Comparison of ENCODE assay signal across 28 cellular contexts in genomic region chr6:145947108-145947507, GRCh38.
"Had no signal": no experiment of that assay in that cellular context is flagged by ENCODE, and none has a peak within 500 bp of the region (broad histone marks: within the 10 kb centered on the region; RNA-seq: fewer than 3 reads in every experiment).

No MANE protein-coding gene starts in this region.

- H3K27me3 ChIP-seq: neural progenitor cell, ovary, spleen, stomach, thyroid gland, tibial nerve, upper lobe of left lung, vagina had no signal

- ATAC-seq: naive thymus-derived CD8-positive, alpha-beta T cell; natural killer cell treated with Interleukin-12 subunit alpha and Interleukin-12 subunit beta and Interleukin-15 and Interleukin-18, amount 100 ng/mL, for 72 hours; psoas muscle; right cardiac atrium; sciatic nerve; stimulated activated memory B cell treated with anti-CD40 and anti-IgM and Interleukin-4, amounts not matched to agents 10 μg/mL and 1 μg/mL and 100 μg/mL, for 72 hours had no signal

- FAIRE-seq: urothelium cell line had no signal

- H3K9me3 ChIP-seq: ovary, psoas muscle, stomach, thoracic aorta, thyroid gland, tibial nerve, upper lobe of left lung, vagina had no signal

- H2AFZ ChIP-seq: neural progenitor cell, parathyroid adenoma had no signal

- H3K27ac ChIP-seq: neural progenitor cell, ovary, parathyroid adenoma, psoas muscle, skin epidermis, spleen, stomach, thoracic aorta, thyroid gland, tibial nerve, upper lobe of left lung, vagina had no signal

- H3K4me1 ChIP-seq: neural progenitor cell, parathyroid adenoma, psoas muscle, spleen, thyroid gland, tibial nerve, upper lobe of left lung, vagina had no signal

- H3K4me3 ChIP-seq: neural progenitor cell, ovary, psoas muscle, skin epidermis, smooth muscle cell, spleen, stomach, thoracic aorta, thyroid gland, tibial nerve, upper lobe of left lung, vagina had no signal

- H3K36me3 ChIP-seq: ovary had no signal

- DNase-seq: naive thymus-derived CD8-positive, alpha-beta T cell; occipital lobe; ovary; posterior cingulate gyrus; psoas muscle; right cardiac atrium; spleen; stimulated activated CD4-positive, alpha-beta T cell treated with anti-CD3 and anti-CD28 coated beads, Interleukin-12 subunit alpha, Interleukin-12 subunit beta, amount 100 ng/mL, for 4 hours; stimulated activated CD4-positive, alpha-beta T cell treated with anti-CD3 and anti-CD28 coated beads, Interleukin-1b, Interleukin-23, amount 100 ng/mL, for 48 hours; stimulated activated CD4-positive, alpha-beta T cell treated with anti-CD3 and anti-CD28 coated beads, Interleukin-4, amount 100 ng/mL, for 1 hour; stimulated activated CD4-positive, alpha-beta T cell treated with anti-CD3 and anti-CD28 coated beads, Interleukin-4, amount 100 ng/mL, for 4 hours; stimulated activated CD8-positive, alpha-beta memory T cell treated with anti-CD3 and anti-CD28 coated beads, Interleukin-4, amount 100 ng/mL, for 48 hours; stimulated activated naive CD4-positive, alpha-beta T cell treated with Interleukin-2 at 50 U/mL for 16 hours; stomach; thyroid gland; trophoblast cell; upper lobe of left lung had no signal

- H3K9ac ChIP-seq: neural progenitor cell, parathyroid adenoma had no signal

- H3K4me2 ChIP-seq: neural progenitor cell, smooth muscle cell had no signal

- H3K79me2 ChIP-seq: parathyroid adenoma had no signal
